10 cellular contexts compared by ENCODE assay signal in genomic region chr1:181469829-181470228, GRCh38. TPM values are rescaled to one million over a fixed set of nuclear protein-coding genes. Genes with fewer than 3 reads are reported as not detected.
DNase-seq lines count a peak whose midpoint lies in the region; ATAC-seq and TF ChIP-seq lines count a peak whose summit lies in the region.
"Had no signal": no experiment of that assay in that cellular context is flagged by ENCODE, and none has a peak within 500 bp of the region (broad histone marks: within the 10 kb centered on the region; RNA-seq: fewer than 3 reads in every experiment).

No MANE protein-coding gene starts in this region.

- no peaks in the 10 kb centered on the region for H3K9me3 Mint-ChIP-seq in progenitor cell of endocrine pancreas (ENCODE audit: low read depth)

- no peak overlapping the region for H3K4me3 Mint-ChIP-seq in progenitor cell of endocrine pancreas (ENCODE audit: low read depth)

- H3K4me3 ChIP-seq in skeletal muscle cell (ENCODE audit: low read depth, low read length), result no peak overlapping the region
- H3K4me3 ChIP-seq: body of pancreas had no signal

- intact Hi-C loops in head of caudate nucleus (cut with DNase I), result loop anchor here (10.0 kb wide), 2 partner anchors 465 to 615 kb away; no protein-coding TSS in a partner anchor

- peak; percentile 55 for DNase-seq in GM04504 (ENCODE audit: low read depth)
- DNase-seq in head of caudate nucleus, result peak in 23 of 42 donors; percentile 29 to 80 (median 53)
- DNase-seq in skeletal muscle cell (ENCODE audit: low read depth), result peak; percentile 21
- DNase-seq in progenitor cell of endocrine pancreas (ENCODE audit: low spot score, unreplicated experiment), result no peak
- no peak for DNase-seq in stimulated activated CD4-positive, alpha-beta T cell treated with anti-CD3 and anti-CD28 coated beads, Interleukin-2, amount 100 ng/mL, for 24 hours
- DNase-seq: NCI-H1930 had no signal

- no peaks in the 10 kb centered on the region for H3K36me3 Mint-ChIP-seq in progenitor cell of endocrine pancreas (ENCODE audit: insufficient read depth)

- no peak for TF ChIP-seq CTCF in progenitor cell of endocrine pancreas (IDR thresholded peaks at IDR 0.05; ENCODE audit: unreplicated experiment)

- ATAC-seq in SK-N-SH treated with all-trans-retinoic acid at 6 μM for 48 hours (peak; percentile 72), GM19328 (IDR thresholded peaks at IDR 0.05; ENCODE audit: unreplicated experiment) (no peak), GM19467 (IDR thresholded peaks at IDR 0.05; ENCODE audit: unreplicated experiment) (no peak)
- ATAC-seq: body of pancreas had no signal

- H3K4me1 Mint-ChIP-seq in progenitor cell of endocrine pancreas (ENCODE audit: low read depth), result peaks cover 4% of the 10 kb centered on the region

- peaks cover 11% of the 10 kb centered on the region for H3K27me3 Mint-ChIP-seq in progenitor cell of endocrine pancreas

- H3K27ac Mint-ChIP-seq in progenitor cell of endocrine pancreas, result no peak overlapping the region

TF ChIP-seq in SK-N-SH treated with all-trans-retinoic acid at 6 μM for 48 hours, 23 proteins besides CTCF, POLR2A, EP300 and RAD21:
- TF ChIP-seq TCF4 (CRISPR knock-in tag; IDR thresholded peaks at IDR 0.05; ENCODE audit: borderline replicate concordance) (no peak), ZNF70 (CRISPR knock-in tag; IDR thresholded peaks at IDR 0.05) (no peak), ZC3H10 (CRISPR knock-in tag; IDR thresholded peaks at IDR 0.05) (no peak), CSRNP3 (CRISPR knock-in tag; IDR thresholded peaks at IDR 0.05) (no peak), ZFP30 (CRISPR knock-in tag; IDR thresholded peaks at IDR 0.05) (no peak), SNAI2 (CRISPR knock-in tag; IDR thresholded peaks at IDR 0.05) (no peak)

RNA-seq across cellular contexts. Expression of gene CACNA1E, which starts 13.5 kb away (rescaled TPM):
- total RNA-seq in progenitor cell of endocrine pancreas, result 0.55 and 0.93 TPM in 2 replicates

Comparison
In these comparisons a context has a peak if more than half of its experiments do, and no peak if none do; other contexts are left out.
1. DNase-seq: peak in GM04504 (single experiment), head of caudate nucleus (23 of 42) and skeletal muscle cell (single experiment); none in progenitor cell of endocrine pancreas (single experiment) and stimulated activated CD4-positive, alpha-beta T cell treated with anti-CD3 and anti-CD28 coated beads, Interleukin-2, amount 100 ng/mL, for 24 hours (0 of 2).